11 cellular contexts compared by ENCODE assay signal in genomic region chr3:50165388-50166308, GRCh38. TPM values are rescaled to one million over a fixed set of nuclear protein-coding genes. Genes with fewer than 3 reads are reported as not detected.
A peak's percentile ranks its signal among the peaks of the same experiment; 100 is the strongest.
DNase-seq lines count a peak whose midpoint lies in the region; ATAC-seq, FAIRE-seq and TF ChIP-seq lines count a peak whose summit lies in the region.
"Had no signal": no experiment of that assay in that cellular context is flagged by ENCODE, and none has a peak within 500 bp of the region (broad histone marks: within the 10 kb centered on the region; RNA-seq: fewer than 3 reads in every experiment).

No MANE protein-coding gene starts in this region.

- peak overlapping the region; percentile 29 for H3K9ac ChIP-seq in NT2/D1 (ENCODE audit: insufficient read length, low read depth)

- ATAC-seq in A549 (peak in 1 of 2 experiments; percentile 55; a peak in 3 of 6 replicates), HG03354 (IDR thresholded peaks at IDR 0.05; ENCODE audit: poor library complexity, severe bottlenecking, unreplicated experiment) (no peak)

- no peak for TF ChIP-seq EP300 in A549 (IDR thresholded peaks at IDR 0.05)

- H3K4me1 ChIP-seq in A549 (peaks cover 95% of the 10 kb centered on the region), NT2/D1 (ENCODE audit: insufficient read depth, insufficient read length) (peaks cover 31% of the 10 kb centered on the region)

- WGBS in A549 (ENCODE audit: missing lambda C conversion rate), result 57% methylated on average over 14 of the region's 18 CpGs

- FAIRE-seq in A549 (lab: Jason Lieb, UNC), result no peak

- peaks cover 30% of the 10 kb centered on the region for H3K36me3 ChIP-seq in NT2/D1 (ENCODE audit: insufficient read depth, insufficient read length, low read length)

- H3K4me3 ChIP-seq in A549 (no peak overlapping the region), NT2/D1 (ENCODE audit: insufficient read length, low read depth) (no peak overlapping the region)

- POLR2A ChIA-PET in A549 (lab: Yijun Ruan, JAX), result interaction anchor here (0.6 to 1.0 kb wide), 2 partner anchors 23 to 81 kb away, joined by 3 to 4 read pairs; no protein-coding TSS in a partner anchor

- no peak for DNase-seq in A549 (ENCODE audit: low read depth in 1 of 2, low spot score in 1 of 2)
- DNase-seq in NT2/D1 (ENCODE audit: low read depth, low spot score), result no peak
- peak; percentile 89 for DNase-seq in fibroblast of peridontal ligament (ENCODE audit: extremely low read depth)
- DNase-seq in myocyte (ENCODE audit: low read depth), result peak; percentile 57
- DNase-seq in amniotic stem cell (lab: John Stamatoyannopoulos, UW), result no peak
- no peak for DNase-seq in ecto neural progenitor cell (ENCODE audit: low spot score)
- DNase-seq in posterior vena cava (ENCODE audit: low spot score), result no peak
- DNase-seq: activated CD4-positive, alpha-beta T cell treated with anti-CD3 and anti-CD28 coated beads, Interleukin-2, amount 10 ng/mL, durations not matched to agents 7 days and 5 days; AML-193; NCI-H1694 had no signal

- TF ChIP-seq CTCF in A549 (IDR thresholded peaks at IDR 0.05), result no peak

- no peaks in the 10 kb centered on the region for H3K27me3 ChIP-seq in NT2/D1 (ENCODE audit: insufficient read depth, insufficient read length)

- no peak for TF ChIP-seq RAD21 in A549 (conservative IDR thresholded peaks at IDR 0.05 in 1 of 2, IDR thresholded peaks at IDR 0.05 in 1 of 2)

- H3K4me2 ChIP-seq in A549, result peak overlapping the region; percentile 71

- no peaks in the 10 kb centered on the region for H3K9me3 ChIP-seq in A549
- no peaks in the 10 kb centered on the region for H3K9me3 ChIP-seq in NT2/D1 (ENCODE audit: insufficient read depth, low read length)

- intact Hi-C loops in posterior vena cava (cut with DNase I), result no loop called here

- CTCF ChIA-PET in A549 (lab: Yijun Ruan, JAX), result interaction anchor here (0.8 to 1.6 kb wide), 5 partner anchors 14 to 45 kb away, joined by 3 to 8 read pairs (median 4); no protein-coding TSS in a partner anchor

- no peak for TF ChIP-seq POLR2A in A549 (IDR thresholded peaks at IDR 0.05; ENCODE audit: low read length)

- H3K27ac ChIP-seq in A549, result peak overlapping the region; percentile 88 to 94

TF ChIP-seq in A549, 52 proteins besides CTCF, POLR2A, EP300 and RAD21:
- TF ChIP-seq MAX (IDR thresholded peaks at IDR 0.05) (0 out of 2 replicates have a peak, but pooled peaks have one; percentile 12), ZC3H11A (IDR thresholded peaks at IDR 0.05) (no peak)

RNA-seq across cellular contexts. Expression of gene SEMA3F, which starts 10.5 kb away (rescaled TPM):
- polyA plus RNA-seq in A549 (2011; rRNA removed) (2.9 and 5.0 TPM in 2 replicates), A549 (2017; fragmentation: RNase III; extraction: RNeasy Plus Mini Kit Qiagen cat#74134 plus additional on column Dnase treatment) (9.0 to 10.6 TPM (median 10.1 TPM) in 3 replicates)
- 3.9 and 5.8 TPM in 2 replicates for polyA plus RNA-seq in A549 (2012; cell fraction: cytosol; rRNA removed)
- 7.9 and 11.6 TPM in 2 replicates for polyA plus RNA-seq in A549 (2012; cell fraction: nucleus; rRNA removed)
- polyA minus RNA-seq in A549 (2011; rRNA and poly(A)+ RNA removed), result 8.6 and 8.9 TPM in 2 replicates
- total RNA-seq in myocyte (0.51 and 1.6 TPM in 2 replicates), posterior vena cava (10 to 100 TPM; 27.8 to 48.0 TPM)
- 0.58 TPM for polyA plus RNA-seq in myocyte (2012)
- total RNA-seq: activated CD4-positive, alpha-beta T cell treated with anti-CD3 and anti-CD28 coated beads, Interleukin-2, amount 10 ng/mL, durations not matched to agents 7 days and 5 days had no signal

RNA-seq across cellular contexts. Expression of gene GNAT1, which starts 25.8 kb away (rescaled TPM):
- polyA plus RNA-seq in A549 (2011; rRNA removed), result not detected in 2 replicates
- polyA plus RNA-seq in A549 (2012; cell fraction: cytosol; rRNA removed), result 0.04 TPM in 1 of 2 replicates, not detected in the other
- not detected in 2 replicates for polyA plus RNA-seq in A549 (2012; cell fraction: nucleus; rRNA removed)
- not detected in 3 replicates for polyA plus RNA-seq in A549 (2017; fragmentation: RNase III; extraction: RNeasy Plus Mini Kit Qiagen cat#74134 plus additional on column Dnase treatment)
- not detected in 2 replicates for polyA minus RNA-seq in A549 (2011; rRNA and poly(A)+ RNA removed)
- 1.9 and 4.4 TPM in 2 replicates for total RNA-seq in myocyte
- polyA plus RNA-seq in myocyte (2012), result 0.06 TPM
- total RNA-seq in posterior vena cava, result not detected
- total RNA-seq: activated CD4-positive, alpha-beta T cell treated with anti-CD3 and anti-CD28 coated beads, Interleukin-2, amount 10 ng/mL, durations not matched to agents 7 days and 5 days had no signal

RNA-seq across cellular contexts. Expression of gene SLC38A3, which starts 39.4 kb away (rescaled TPM):
- 0.05 and 0.12 TPM in 2 replicates for polyA plus RNA-seq in A549 (2011; rRNA removed)
- 0.04 and 0.05 TPM in 2 replicates for polyA plus RNA-seq in A549 (2012; cell fraction: cytosol; rRNA removed)
- 0.04 and 0.11 TPM in 2 replicates for polyA plus RNA-seq in A549 (2012; cell fraction: nucleus; rRNA removed)
- 0.10 to 0.13 TPM in 2 of 3 replicates, not detected in the other for polyA plus RNA-seq in A549 (2017; fragmentation: RNase III; extraction: RNeasy Plus Mini Kit Qiagen cat#74134 plus additional on column Dnase treatment)
- polyA minus RNA-seq in A549 (2011; rRNA and poly(A)+ RNA removed), result 0.39 TPM in 1 of 2 replicates, not detected in the other
- 9.1 and 42.7 TPM in 2 replicates for total RNA-seq in myocyte
- polyA plus RNA-seq in myocyte (2012), result 0.92 TPM
- total RNA-seq in posterior vena cava, result under 1 TPM; 0.37 to 0.62 TPM
- total RNA-seq: activated CD4-positive, alpha-beta T cell treated with anti-CD3 and anti-CD28 coated beads, Interleukin-2, amount 10 ng/mL, durations not matched to agents 7 days and 5 days had no signal

Comparison
In these comparisons a context has a peak if more than half of its experiments do, and no peak if none do; other contexts are left out.
1. DNase-seq: peak in fibroblast of peridontal ligament (single experiment) and myocyte (single experiment); none in A549 (0 of 2), NT2/D1 (single experiment), amniotic stem cell (single experiment), ecto neural progenitor cell (single experiment) and posterior vena cava (single experiment).
2. RNA of gene SEMA3F, which starts 10.5 kb away (total RNA-seq): 27.8 to 48.0 TPM in posterior vena cava; 0.51 to 1.6 TPM in myocyte; every median in the first group is over 10 times any median in the second.